In the genomic region with DNA sequence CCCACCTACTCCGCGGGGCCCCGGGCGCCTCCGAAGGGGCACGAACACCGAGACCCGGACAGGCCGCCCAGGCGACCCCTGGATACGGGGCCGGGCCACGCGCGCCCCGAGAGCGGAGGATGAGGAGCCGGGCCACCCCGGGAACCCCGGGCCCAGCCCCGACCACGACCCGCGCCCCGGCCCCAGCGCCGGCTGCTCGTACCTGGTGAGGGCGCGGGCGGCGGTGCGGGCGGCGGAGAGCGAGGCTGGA, we compare ENCODE assay signal across 8 cellular contexts. TPM values are rescaled to one million over a fixed set of nuclear protein-coding genes. Genes with fewer than 3 reads are reported as not detected.
DNase-seq lines count a peak whose midpoint lies in the region; ATAC-seq and TF ChIP-seq lines count a peak whose summit lies in the region.

No MANE protein-coding gene starts in this region.

- H3K9me3 ChIP-seq in ES-I3 (ENCODE audit: control insufficient read depth, insufficient read depth, low read length) (no peaks in the 10 kb centered on the region), mammary epithelial cell (replicated peaks; ENCODE audit: insufficient read depth, low read length) (no peaks in the 10 kb centered on the region)

- H3K27me3 ChIP-seq in mammary epithelial cell (ENCODE audit: insufficient read depth, low read length) = no peaks in the 10 kb centered on the region

- H3K4me1 Mint-ChIP-seq in natural killer cell = peaks cover 0 to 4% of the 10 kb centered on the region in 2 donors

- no peak overlapping the region for H2AFZ ChIP-seq in mammary epithelial cell (ENCODE audit: low read depth, low read length)

- H3K79me2 ChIP-seq in mammary epithelial cell (ENCODE audit: insufficient read depth, low read length) = peaks cover 56% of the 10 kb centered on the region

- H3K36me3 ChIP-seq in ES-I3 (ENCODE audit: insufficient read depth, low read length) (peaks cover 4% of the 10 kb centered on the region; the same call in 1 of the 2 replicates), mammary epithelial cell (ENCODE audit: insufficient read depth, low read length) (peaks cover 13% of the 10 kb centered on the region)

- WGBS in mammary epithelial cell (ENCODE audit: low coverage, missing lambda C conversion rate) = no CpG with 5 or more reads among the region's 36 CpGs

- no peaks in the 10 kb centered on the region for H3K27me3 Mint-ChIP-seq in natural killer cell (ENCODE audit: low read depth in 2 of 2)

- H3K9ac ChIP-seq in ES-I3 (ENCODE audit: low read depth, low read length) (peak overlapping the region; percentile 89), mammary epithelial cell (ENCODE audit: insufficient read depth, low read length) (peak overlapping the region; percentile 64)

- peak overlapping the region; percentile 68 for H3K27ac ChIP-seq in mammary epithelial cell (ENCODE audit: insufficient read depth, low read depth, low read length)

- H3K9me3 Mint-ChIP-seq in natural killer cell = no peaks in the 10 kb centered on the region

- intact Hi-C loops in mammary epithelial cell (cut with micrococcal nuclease) = loop anchor here (2.0 kb wide), 1 partner anchor 61 kb away; a partner anchor contains a TSS
- intact Hi-C loops in natural killer cell (cut with micrococcal nuclease) = loop anchor here (2.0 to 10.0 kb wide), 2 partner anchors 75 to 223 kb away; a partner anchor contains a TSS

- peak overlapping the region in 1 of 2 donors; percentile 72 for H3K27ac Mint-ChIP-seq in natural killer cell

- no TSS peak for BruUV-seq in mammary epithelial cell (replicated peaks; lab: Mats Ljungman, UMichigan)

- ATAC-seq in HG03432 (IDR thresholded peaks at IDR 0.05; ENCODE audit: unreplicated experiment) (peak; percentile 28), natural killer cell (peak in 1 of 3 donors; percentile 1), left lobe of liver (no peak)

- peaks cover 29% of the 10 kb centered on the region for H4K20me1 ChIP-seq in mammary epithelial cell (ENCODE audit: insufficient read depth, low read length)

- H3K4me1 ChIP-seq in ES-I3 (ENCODE audit: insufficient read depth, low read length) (peaks cover 10% of the 10 kb centered on the region; the same call in 1 of the 2 replicates), mammary epithelial cell (ENCODE audit: insufficient read depth, low read length) (peaks cover 38% of the 10 kb centered on the region)

- no peak for TF ChIP-seq CTCF in mammary epithelial cell (conservative IDR thresholded peaks at IDR 0.05 in 1 of 2, IDR thresholded peaks at IDR 0.05 in 1 of 2; ENCODE audit: extremely low read depth in 1 of 2, insufficient read depth in 1 of 2, low read depth in 1 of 2, low read length in 2 of 2)
- no peak for TF ChIP-seq CTCF in natural killer cell (IDR thresholded peaks at IDR 0.05)

- in situ Hi-C loops in mammary epithelial cell (cut with MboI; ENCODE audit: low sequenced_read_pairs in 2 of 2) = no loop called here

- DNase-seq in mammary epithelial cell (no peak), natural killer cell (no peak), CD1c-positive myeloid dendritic cell (ENCODE audit: extremely low spot score) (no peak), NCI-H2227 (lab: John Stamatoyannopoulos, UW; ENCODE audit: unreplicated experiment) (no peak), left lobe of liver (ENCODE audit: low spot score) (no peak), dermis blood vessel endothelial cell (no peak)

- H3K4me3 ChIP-seq in mammary epithelial cell (replicated peaks in 1 of 3; ENCODE audit: insufficient read depth in 1 of 3, low read depth in 2 of 3, low read length in 3 of 3) = peak overlapping the region; percentile 62 to 82 (median 68)

- H3K4me2 ChIP-seq in mammary epithelial cell (ENCODE audit: insufficient read depth, low read depth, low read length) = peak overlapping the region; percentile 88

- H3K36me3 Mint-ChIP-seq in natural killer cell = no peaks in the 10 kb centered on the region

- H3K4me3 Mint-ChIP-seq in natural killer cell = peak overlapping the region; percentile 83

- CTCF ChIA-PET in mammary epithelial cell (lab: Charles Lee; ENCODE audit: low non-redundant PET) = interaction anchor here (0.7 kb wide), 2 partner anchors 21 to 60 kb away, joined by 4 to 11 read pairs; a partner anchor contains a TSS

- dilution Hi-C loops in mammary epithelial cell (cut with HindIII; ENCODE audit: low sequenced_read_pairs) = no loop called here

RNA-seq across cellular contexts. Expression of a gene that starts 0.2 kb away (rescaled TPM):
- total RNA-seq in mammary epithelial cell (100 to 1,000 TPM; 126 to 452 TPM), natural killer cell (10 to 100 TPM; 53.8 to 56.2 (median 54.0) TPM), left lobe of liver (267 TPM), dermis blood vessel endothelial cell (51.1 and 216 TPM in 2 replicates)
- polyA plus RNA-seq in mammary epithelial cell = 217 TPM
- polyA minus RNA-seq in mammary epithelial cell = 278 TPM

RNA-seq across cellular contexts. Expression of a gene that starts 32.2 kb away (rescaled TPM):
- 10 to 100 TPM; 59.0 to 94.2 TPM for total RNA-seq in mammary epithelial cell
- 65.9 TPM for polyA plus RNA-seq in mammary epithelial cell
- 74.3 TPM for polyA minus RNA-seq in mammary epithelial cell
- 100 to 1,000 TPM; 122 to 144 (median 136) TPM for total RNA-seq in natural killer cell
- 121 TPM for total RNA-seq in left lobe of liver
- total RNA-seq in dermis blood vessel endothelial cell = 72.5 and 72.7 TPM in 2 replicates

RNA-seq across cellular contexts. Expression of a gene that starts 46.1 kb away (rescaled TPM):
- 10 to 100 TPM; 84.2 to 98.2 TPM for total RNA-seq in mammary epithelial cell
- 103 TPM for polyA plus RNA-seq in mammary epithelial cell
- polyA minus RNA-seq in mammary epithelial cell = 65.6 TPM
- total RNA-seq in natural killer cell = 10 to 100 TPM; 78.9 to 87.6 (median 85.3) TPM
- 84.1 TPM for total RNA-seq in left lobe of liver
- total RNA-seq in dermis blood vessel endothelial cell = 84.2 and 112 TPM in 2 replicates

RNA-seq across cellular contexts. Expression of a gene that starts 46.2 kb away (rescaled TPM):
- 10 to 100 TPM; 37.7 to 38.2 TPM for total RNA-seq in mammary epithelial cell
- polyA plus RNA-seq in mammary epithelial cell = 13.6 TPM
- 21.2 TPM for polyA minus RNA-seq in mammary epithelial cell
- 10 to 100 TPM; 22.7 to 26.7 (median 23.2) TPM for total RNA-seq in natural killer cell
- 45.8 TPM for total RNA-seq in left lobe of liver
- 22.6 and 34.9 TPM in 2 replicates for total RNA-seq in dermis blood vessel endothelial cell
